ENCODE assay signal across 8 cellular contexts in the genomic region with DNA sequence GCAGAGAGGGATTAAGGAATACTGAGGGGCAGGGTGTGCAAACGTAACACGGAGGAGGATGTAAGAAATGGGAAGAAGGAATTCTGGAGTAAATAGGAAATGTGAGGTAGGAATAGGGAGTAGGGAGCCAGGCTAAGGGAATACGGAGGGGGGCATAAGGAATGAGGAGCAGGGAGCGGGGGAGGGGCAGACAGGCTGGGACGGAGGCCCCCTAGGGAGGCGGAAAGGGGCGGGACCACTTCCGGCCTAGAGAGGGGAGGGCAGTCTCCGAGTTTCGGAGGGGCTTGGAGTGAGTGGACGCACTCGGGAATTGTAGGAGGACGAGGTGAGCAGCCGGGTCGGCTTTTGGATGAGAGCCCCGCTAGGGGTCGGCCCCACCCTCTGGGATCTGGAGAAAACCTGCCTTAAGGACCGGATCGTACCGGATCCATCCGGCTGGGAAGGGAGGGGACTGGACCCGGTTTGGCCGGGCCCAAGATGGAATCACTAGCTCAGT. TPM values are rescaled to one million over a fixed set of nuclear protein-coding genes. Genes with fewer than 3 reads are reported as not detected.
DNase-seq lines count a peak whose midpoint lies in the region; ATAC-seq, FAIRE-seq and TF ChIP-seq lines count a peak whose summit lies in the region.

No MANE protein-coding gene starts in this region.

- no peak for TF ChIP-seq RAD21 in HCT116 (IDR thresholded peaks at IDR 0.05; ENCODE audit: low read depth)

- no peaks in the 10 kb centered on the region for H3K27me3 ChIP-seq in HCT116 (ENCODE audit: insufficient read depth, low read length)

- H3K27ac Mint-ChIP-seq in activated CD4-positive, alpha-beta T cell treated with anti-CD3 and anti-CD28 coated beads, Interleukin-2, amount 10 ng/mL, durations not matched to agents 24 days and 14 days, result peak overlapping the region; percentile 92
- peak overlapping the region; percentile 98 to 99 for H3K27ac Mint-ChIP-seq in effector memory CD8-positive, alpha-beta T cell
- H3K27ac Mint-ChIP-seq in stimulated activated memory B cell treated with anti-CD40 and anti-IgM and Interleukin-4, amounts not matched to agents 10 μg/mL and 1 μg/mL and 100 μg/mL, for 72 hours, result peak overlapping the region; percentile 98

- POLR2A ChIA-PET in HCT116 (lab: Charles Lee), result interaction anchor here (1.0 kb wide), 1 partner anchor 169 kb away, joined by 4 read pairs; no protein-coding TSS in a partner anchor

- BruUV-seq in HCT116 (replicated peaks; lab: Mats Ljungman, UMichigan), result no TSS peak

- peak overlapping the region; percentile 95 for H3K4me3 Mint-ChIP-seq in activated CD4-positive, alpha-beta T cell treated with anti-CD3 and anti-CD28 coated beads, Interleukin-2, amount 10 ng/mL, durations not matched to agents 24 days and 14 days
- H3K4me3 Mint-ChIP-seq in effector memory CD8-positive, alpha-beta T cell, result peak overlapping the region; percentile 96 to 97
- peak overlapping the region; percentile 97 for H3K4me3 Mint-ChIP-seq in stimulated activated memory B cell treated with anti-CD40 and anti-IgM and Interleukin-4, amounts not matched to agents 10 μg/mL and 1 μg/mL and 100 μg/mL, for 72 hours

- H3K9me3 Mint-ChIP-seq in activated CD4-positive, alpha-beta T cell treated with anti-CD3 and anti-CD28 coated beads, Interleukin-2, amount 10 ng/mL, durations not matched to agents 24 days and 14 days, result no peaks in the 10 kb centered on the region
- no peaks in the 10 kb centered on the region for H3K9me3 Mint-ChIP-seq in effector memory CD8-positive, alpha-beta T cell
- no peaks in the 10 kb centered on the region for H3K9me3 Mint-ChIP-seq in stimulated activated memory B cell treated with anti-CD40 and anti-IgM and Interleukin-4, amounts not matched to agents 10 μg/mL and 1 μg/mL and 100 μg/mL, for 72 hours

- peaks cover 0 to 18% of the 10 kb centered on the region in 2 experiments; a peak in 2 of 4 replicates for H3K4me1 ChIP-seq in HCT116 (ENCODE audit: control insufficient read depth in 1 of 2, insufficient read depth in 2 of 2, low read length in 2 of 2)
- H3K4me1 ChIP-seq in mesodermal cell (ENCODE audit: control insufficient read depth, insufficient read depth, low read length, poor library complexity, severe bottlenecking), result peaks cover 5% of the 10 kb centered on the region

- H3K4me2 ChIP-seq in HCT116 (ENCODE audit: low read length), result peak overlapping the region; percentile 81

- H4K20me1 ChIP-seq in HCT116 (ENCODE audit: insufficient read depth), result no peaks in the 10 kb centered on the region

- H2AFZ ChIP-seq in HCT116 (ENCODE audit: low read depth, low read length, poor library complexity, severe bottlenecking), result peak overlapping the region; percentile 94

- no peaks in the 10 kb centered on the region for H3K9me2 ChIP-seq in HCT116 (ENCODE audit: insufficient read depth)

- intact Hi-C loops in HCT116 (cut with micrococcal nuclease), result no loop called here
- intact Hi-C loops in activated CD4-positive, alpha-beta T cell treated with anti-CD3 and anti-CD28 coated beads, Interleukin-2, amount 10 ng/mL, durations not matched to agents 24 days and 14 days (cut with micrococcal nuclease), result loop anchor here (1.0 to 5.0 kb wide), 7 partner anchors 113 to 909 kb away; partner anchors contain the start of genes APEX2, GNL3L, RRAGB and TSR2

- peaks cover 12% of the 10 kb centered on the region for H3K36me3 Mint-ChIP-seq in activated CD4-positive, alpha-beta T cell treated with anti-CD3 and anti-CD28 coated beads, Interleukin-2, amount 10 ng/mL, durations not matched to agents 24 days and 14 days (ENCODE audit: low read depth)
- H3K36me3 Mint-ChIP-seq in effector memory CD8-positive, alpha-beta T cell (ENCODE audit: insufficient read depth), result peaks cover 37% of the 10 kb centered on the region
- peaks cover 11% of the 10 kb centered on the region for H3K36me3 Mint-ChIP-seq in stimulated activated memory B cell treated with anti-CD40 and anti-IgM and Interleukin-4, amounts not matched to agents 10 μg/mL and 1 μg/mL and 100 μg/mL, for 72 hours

- RAD21 ChIA-PET in HCT116 (lab: Charles Lee; ENCODE audit: low non-redundant PET in 1 of 2, low total read pairs in 2 of 2, uncharacterized antibody in 2 of 2, unreplicated experiment in 2 of 2), result interaction anchor here in 1 of 2 experiments (0.6 to 0.7 kb wide), 2 partner anchors 84 to 102 kb away, joined by 3 read pairs; no protein-coding TSS in a partner anchor

- H3K36me3 ChIP-seq in HCT116 (ENCODE audit: control insufficient read depth in 1 of 2, insufficient read depth in 2 of 2, low read length in 2 of 2) (no peaks in the 10 kb centered on the region; a peak in 1 of 4 replicates), mesodermal cell (ENCODE audit: control insufficient read depth, insufficient read depth, low read length) (peaks cover 39% of the 10 kb centered on the region)

- H3K27me3 Mint-ChIP-seq in activated CD4-positive, alpha-beta T cell treated with anti-CD3 and anti-CD28 coated beads, Interleukin-2, amount 10 ng/mL, durations not matched to agents 24 days and 14 days, result peaks cover 20% of the 10 kb centered on the region
- H3K27me3 Mint-ChIP-seq in effector memory CD8-positive, alpha-beta T cell, result no peaks in the 10 kb centered on the region
- no peaks in the 10 kb centered on the region for H3K27me3 Mint-ChIP-seq in stimulated activated memory B cell treated with anti-CD40 and anti-IgM and Interleukin-4, amounts not matched to agents 10 μg/mL and 1 μg/mL and 100 μg/mL, for 72 hours

- H3K79me2 ChIP-seq in HCT116 (ENCODE audit: insufficient read depth, low read length), result no peaks in the 10 kb centered on the region

- peak; percentile 62 for ATAC-seq in HCT116
- peak; percentile 29 for ATAC-seq in effector memory CD8-positive, alpha-beta T cell (replicated peaks)
- ATAC-seq in stimulated activated memory B cell treated with anti-CD40 and anti-IgM and Interleukin-4, amounts not matched to agents 10 μg/mL and 1 μg/mL and 100 μg/mL, for 72 hours, result peak; percentile 71

- TF ChIP-seq CTCF in GM12865 (IDR thresholded peaks at IDR 0.05; ENCODE audit: insufficient read depth, low read depth, low read length, missing control alignments) (no peak), HCT116 (IDR thresholded peaks at IDR 0.05 in 2 of 3, conservative IDR thresholded peaks at IDR 0.05 in 1 of 3; ENCODE audit: borderline replicate concordance in 1 of 3, insufficient read depth in 1 of 3, low read depth in 2 of 3, low read length in 2 of 3) (no peak)

- CTCF ChIA-PET in HCT116 (lab: Charles Lee), result interaction anchor here (0.8 kb wide), 1 partner anchor 167 kb away, joined by 3 read pairs; no protein-coding TSS in a partner anchor

- 0% methylated on average over 4 to 15 of the region's 23 CpGs for WGBS in mesodermal cell (ENCODE audit: insufficient coverage in 2 of 2), 2 experiments

- H3K27ac ChIP-seq in HCT116 (ENCODE audit: low read depth, low read length) (peak overlapping the region; percentile 61), mesodermal cell (ENCODE audit: low read depth, low read length, severe bottlenecking) (peak overlapping the region; percentile 92)

- H3K4me3 ChIP-seq in GM12865 (ENCODE audit: low read depth, low read length) (peak overlapping the region; percentile 90), HCT116 (replicated peaks in 1 of 2; ENCODE audit: low read depth in 1 of 2, low read length in 2 of 2) (peak overlapping the region; percentile 65 to 66), mesodermal cell (ENCODE audit: extremely low read depth, insufficient read depth, low read length, poor library complexity, severe bottlenecking) (peak overlapping the region; percentile 73)

- H3K9ac ChIP-seq in HCT116 (ENCODE audit: low read length), result peak overlapping the region; percentile 51

- no peak for DNase-seq in GM12865 (ENCODE audit: low read depth)
- DNase-seq in HCT116 (ENCODE audit: low read depth, low spot score), result peak; percentile 6
- peak; percentile 52 for DNase-seq in NCI-H128 (lab: John Stamatoyannopoulos, UW; ENCODE audit: unreplicated experiment)
- DNase-seq in activated CD4-positive, alpha-beta T cell treated with anti-CD3 and anti-CD28 coated beads, Interleukin-2, amount 10 ng/mL, durations not matched to agents 24 days and 14 days, result peak; percentile 77
- DNase-seq in effector memory CD8-positive, alpha-beta T cell, result peak in 1 of 3 experiments; percentile 15
- no peak for DNase-seq in GM12892 (ENCODE audit: insufficient read length)

- peaks cover 18% of the 10 kb centered on the region for H3K4me1 Mint-ChIP-seq in activated CD4-positive, alpha-beta T cell treated with anti-CD3 and anti-CD28 coated beads, Interleukin-2, amount 10 ng/mL, durations not matched to agents 24 days and 14 days
- peaks cover 18 to 21% of the 10 kb centered on the region in 2 donors for H3K4me1 Mint-ChIP-seq in effector memory CD8-positive, alpha-beta T cell (ENCODE audit: low read depth in 2 of 2)
- peaks cover 36% of the 10 kb centered on the region for H3K4me1 Mint-ChIP-seq in stimulated activated memory B cell treated with anti-CD40 and anti-IgM and Interleukin-4, amounts not matched to agents 10 μg/mL and 1 μg/mL and 100 μg/mL, for 72 hours

- no peaks in the 10 kb centered on the region for H3K9me3 ChIP-seq in HCT116 (ENCODE audit: control insufficient read depth in 1 of 2, insufficient read depth in 1 of 2, low read depth in 1 of 2, low read length in 2 of 2)
- H3K9me3 ChIP-seq in mesodermal cell (ENCODE audit: control insufficient read depth, low read length), result no peaks in the 10 kb centered on the region

- no peak for FAIRE-seq in GM12892 (lab: Jason Lieb, UNC)

- TF ChIP-seq POLR2A in HCT116 (IDR thresholded peaks at IDR 0.05; ENCODE audit: borderline replicate concordance, extremely low read depth, insufficient read depth, insufficient read length), result no peak
- TF ChIP-seq POLR2A in GM12892 (IDR thresholded peaks at IDR 0.05; ENCODE audit: low read depth, low read length), result no peak

TF ChIP-seq in HCT116, 20 proteins besides CTCF, POLR2A, EP300 and RAD21 (continues in another document):
- TF ChIP-seq, protein P1, sequence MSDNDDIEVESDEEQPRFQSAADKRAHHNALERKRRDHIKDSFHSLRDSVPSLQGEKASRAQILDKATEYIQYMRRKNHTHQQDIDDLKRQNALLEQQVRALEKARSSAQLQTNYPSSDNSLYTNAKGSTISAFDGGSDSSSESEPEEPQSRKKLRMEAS (IDR thresholded peaks at IDR 0.05), result no peak

RNA-seq across cellular contexts. Expression of gene MAGED2, which starts 0.6 kb away (rescaled TPM):
- total RNA-seq in HCT116 (2021; ENCODE audit: unreplicated experiment), result 32.4 TPM
- polyA plus RNA-seq in HCT116 (2012), result 33.9 and 40.2 TPM in 2 replicates
- total RNA-seq in activated CD4-positive, alpha-beta T cell treated with anti-CD3 and anti-CD28 coated beads, Interleukin-2, amount 10 ng/mL, durations not matched to agents 24 days and 14 days, result 25.2 and 26.4 TPM in 2 replicates
- 578 TPM for polyA plus RNA-seq in mesodermal cell (2013, experiment 1 of 2)
- polyA plus RNA-seq in mesodermal cell (2013, experiment 2 of 2), result 510 TPM
- polyA plus RNA-seq in GM12892 (2012; ENCODE audit: missing spikeins), result 27.2 TPM

RNA-seq across cellular contexts. Expression of gene ITIH6, which starts 10.1 kb away (rescaled TPM):
- total RNA-seq in HCT116 (2021; ENCODE audit: unreplicated experiment), result not detected
- polyA plus RNA-seq in HCT116 (2012), result 0.01 TPM in 1 of 2 replicates, not detected in the other
- total RNA-seq in activated CD4-positive, alpha-beta T cell treated with anti-CD3 and anti-CD28 coated beads, Interleukin-2, amount 10 ng/mL, durations not matched to agents 24 days and 14 days, result not detected in 2 replicates
- polyA plus RNA-seq in mesodermal cell (2013, experiment 1 of 2), result not detected
- not detected for polyA plus RNA-seq in mesodermal cell (2013, experiment 2 of 2)
- not detected for polyA plus RNA-seq in GM12892 (2012; ENCODE audit: missing spikeins)

Comparison
In these comparisons a context has a peak if more than half of its experiments do, and no peak if none do; other contexts are left out.
1. DNase-seq: peak in HCT116 (single experiment), NCI-H128 (single experiment) and activated CD4-positive, alpha-beta T cell treated with anti-CD3 and anti-CD28 coated beads, Interleukin-2, amount 10 ng/mL, durations not matched to agents 24 days and 14 days (single experiment); none in GM12865 (single experiment) and GM12892 (single experiment).
2. Peak in every context shown above with its lines, with median percentiles within 50 percentile points of each other: H3K4me3 ChIP-seq, ATAC-seq, H3K27ac Mint-ChIP-seq and H3K4me3 Mint-ChIP-seq.